19 cellular contexts compared by ENCODE assay signal in genomic region chr1:209780276-209780675, GRCh38. TPM values are rescaled to one million over a fixed set of nuclear protein-coding genes. Genes with fewer than 3 reads are reported as not detected.
DNase-seq lines count a peak whose midpoint lies in the region; ATAC-seq lines count a peak whose summit lies in the region.
"Had no signal": no experiment of that assay in that cellular context is flagged by ENCODE, and none has a peak within 500 bp of the region (broad histone marks: within the 10 kb centered on the region; RNA-seq: fewer than 3 reads in every experiment).

No MANE protein-coding gene starts in this region.

- no peak overlapping the region for H3K4me3 Mint-ChIP-seq in T-helper 1 cell treated with Interleukin-12 subunit alpha and Interleukin-12 subunit beta and Interleukin-4 antibody, amounts not matched to agents 30 μg/mL and 1 μg/mL, for 36 hours
- no peak overlapping the region for H3K4me3 Mint-ChIP-seq in effector memory CD8-positive, alpha-beta T cell
- H3K4me3 Mint-ChIP-seq in natural killer cell treated with Interleukin-12 subunit alpha and Interleukin-12 subunit beta and Interleukin-15 and Interleukin-18, amount 100 ng/mL, for 72 hours = no peak overlapping the region
- H3K4me3 Mint-ChIP-seq: brain; dendritic cell treated with granulocyte-macrophage colony-stimulating factor and Interleukin-4, amounts not matched to agents 40 ng/mL and 50 ng/mL, for 4 days; HFFc6 had no signal

- DNase-seq in T-helper 1 cell (no peak), LoVo (ENCODE audit: low spot score) (peak; percentile 27)
- DNase-seq in effector memory CD8-positive, alpha-beta T cell = no peak
- no peak for DNase-seq in natural killer cell treated with Interleukin-12 subunit alpha and Interleukin-12 subunit beta and Interleukin-15 and Interleukin-18, amount 100 ng/mL, for 72 hours (ENCODE audit: low spot score)
- DNase-seq in activated effector memory CD4-positive, alpha-beta T cell treated with anti-CD3 and anti-CD28 coated beads, Interleukin-2, amount 50 U/mL, for 16 hours = no peak
- DNase-seq in stimulated activated CD4-positive, alpha-beta T cell treated with anti-CD3 and anti-CD28 coated beads, Interleukin-4, amount 100 ng/mL, for 4 hours = no peak
- DNase-seq: activated gamma-delta T cell, HFFc6, midbrain, NCI-H2081, NCI-H510A, Right ventricle myocardium superior, T-helper 9 cell, tibial artery had no signal

- ATAC-seq in effector memory CD8-positive, alpha-beta T cell (replicated peaks) = no peak
- ATAC-seq in natural killer cell treated with Interleukin-12 subunit alpha and Interleukin-12 subunit beta and Interleukin-15 and Interleukin-18, amount 100 ng/mL, for 72 hours = no peak
- ATAC-seq in HG03378 (IDR thresholded peaks at IDR 0.05; ENCODE audit: unreplicated experiment) = no peak

- no peaks in the 10 kb centered on the region for H3K9me3 Mint-ChIP-seq in T-helper 1 cell treated with Interleukin-12 subunit alpha and Interleukin-12 subunit beta and Interleukin-4 antibody, amounts not matched to agents 30 μg/mL and 1 μg/mL, for 36 hours
- H3K9me3 Mint-ChIP-seq in effector memory CD8-positive, alpha-beta T cell = no peaks in the 10 kb centered on the region
- no peaks in the 10 kb centered on the region for H3K9me3 Mint-ChIP-seq in natural killer cell treated with Interleukin-12 subunit alpha and Interleukin-12 subunit beta and Interleukin-15 and Interleukin-18, amount 100 ng/mL, for 72 hours
- H3K9me3 Mint-ChIP-seq: dendritic cell treated with granulocyte-macrophage colony-stimulating factor and Interleukin-4, amounts not matched to agents 40 ng/mL and 50 ng/mL, for 4 days; HFFc6 had no signal

- no peaks in the 10 kb centered on the region for H3K27me3 Mint-ChIP-seq in T-helper 1 cell treated with Interleukin-12 subunit alpha and Interleukin-12 subunit beta and Interleukin-4 antibody, amounts not matched to agents 30 μg/mL and 1 μg/mL, for 36 hours (ENCODE audit: low read depth)
- H3K27me3 Mint-ChIP-seq in effector memory CD8-positive, alpha-beta T cell = no peaks in the 10 kb centered on the region
- H3K27me3 Mint-ChIP-seq in natural killer cell treated with Interleukin-12 subunit alpha and Interleukin-12 subunit beta and Interleukin-15 and Interleukin-18, amount 100 ng/mL, for 72 hours = no peaks in the 10 kb centered on the region
- H3K27me3 Mint-ChIP-seq: dendritic cell treated with granulocyte-macrophage colony-stimulating factor and Interleukin-4, amounts not matched to agents 40 ng/mL and 50 ng/mL, for 4 days had no signal

- H3K27ac Mint-ChIP-seq in T-helper 1 cell treated with Interleukin-12 subunit alpha and Interleukin-12 subunit beta and Interleukin-4 antibody, amounts not matched to agents 30 μg/mL and 1 μg/mL, for 36 hours = peak overlapping the region; percentile 66
- H3K27ac Mint-ChIP-seq in effector memory CD8-positive, alpha-beta T cell = peak overlapping the region; percentile 44 to 77
- peak overlapping the region; percentile 25 to 78 for H3K27ac Mint-ChIP-seq in natural killer cell treated with Interleukin-12 subunit alpha and Interleukin-12 subunit beta and Interleukin-15 and Interleukin-18, amount 100 ng/mL, for 72 hours
- H3K27ac Mint-ChIP-seq: HFFc6 had no signal

- peaks cover 49% of the 10 kb centered on the region for H3K4me1 Mint-ChIP-seq in T-helper 1 cell treated with Interleukin-12 subunit alpha and Interleukin-12 subunit beta and Interleukin-4 antibody, amounts not matched to agents 30 μg/mL and 1 μg/mL, for 36 hours (ENCODE audit: low read depth)
- peaks cover 34 to 42% of the 10 kb centered on the region in 2 donors for H3K4me1 Mint-ChIP-seq in effector memory CD8-positive, alpha-beta T cell (ENCODE audit: low read depth in 2 of 2)
- peaks cover 44 to 47% of the 10 kb centered on the region in 2 donors for H3K4me1 Mint-ChIP-seq in natural killer cell treated with Interleukin-12 subunit alpha and Interleukin-12 subunit beta and Interleukin-15 and Interleukin-18, amount 100 ng/mL, for 72 hours (ENCODE audit: low read depth in 2 of 2)

- H3K36me3 Mint-ChIP-seq in T-helper 1 cell treated with Interleukin-12 subunit alpha and Interleukin-12 subunit beta and Interleukin-4 antibody, amounts not matched to agents 30 μg/mL and 1 μg/mL, for 36 hours (ENCODE audit: low read depth) = peaks cover 57% of the 10 kb centered on the region
- H3K36me3 Mint-ChIP-seq in effector memory CD8-positive, alpha-beta T cell (ENCODE audit: insufficient read depth) = peaks cover 79% of the 10 kb centered on the region
- H3K36me3 Mint-ChIP-seq in natural killer cell treated with Interleukin-12 subunit alpha and Interleukin-12 subunit beta and Interleukin-15 and Interleukin-18, amount 100 ng/mL, for 72 hours = peaks cover 44% of the 10 kb centered on the region
- H3K36me3 Mint-ChIP-seq: brain had no signal

RNA-seq across cellular contexts. Expression of gene C1orf74, which starts 4.1 kb away (rescaled TPM):
- total RNA-seq in natural killer cell treated with Interleukin-12 subunit alpha and Interleukin-12 subunit beta and Interleukin-15 and Interleukin-18, amount 100 ng/mL, for 72 hours = 1 to 10 TPM; 2.5 to 3.0 TPM

RNA-seq across cellular contexts. Expression of gene TRAF3IP3, which starts 24.4 kb away (rescaled TPM):
- 100 to 1,000 TPM; 157 to 185 TPM for total RNA-seq in natural killer cell treated with Interleukin-12 subunit alpha and Interleukin-12 subunit beta and Interleukin-15 and Interleukin-18, amount 100 ng/mL, for 72 hours
- total RNA-seq: osteoblast had no signal

RNA-seq across cellular contexts. Expression of gene IRF6, which starts 25.7 kb away (rescaled TPM):
- 1 to 10 TPM; 1.5 to 8.6 TPM for total RNA-seq in natural killer cell treated with Interleukin-12 subunit alpha and Interleukin-12 subunit beta and Interleukin-15 and Interleukin-18, amount 100 ng/mL, for 72 hours

RNA-seq across cellular contexts. Expression of gene UTP25, which starts 47.5 kb away (rescaled TPM):
- total RNA-seq in natural killer cell treated with Interleukin-12 subunit alpha and Interleukin-12 subunit beta and Interleukin-15 and Interleukin-18, amount 100 ng/mL, for 72 hours = 10 to 100 TPM in 1 of 2 donors, 1 to 10 TPM in 1; 8.5 to 12.6 TPM
